16 cellular contexts compared by ENCODE assay signal in genomic region chr16:983044-984030, GRCh38. TPM values are rescaled to one million over a fixed set of nuclear protein-coding genes. Genes with fewer than 3 reads are reported as not detected.
A peak's percentile ranks its signal among the peaks of the same experiment; 100 is the strongest.
DNase-seq lines count a peak whose midpoint lies in the region; ATAC-seq, FAIRE-seq and TF ChIP-seq lines count a peak whose summit lies in the region.
"Had no signal": no experiment of that assay in that cellular context is flagged by ENCODE, and none has a peak within 500 bp of the region (broad histone marks: within the 10 kb centered on the region; RNA-seq: fewer than 3 reads in every experiment).

No MANE protein-coding gene starts in this region.

- H3K27ac Mint-ChIP-seq in MCF 10A (ENCODE audit: low read depth, unreplicated experiment) = no peak overlapping the region
- H3K27ac Mint-ChIP-seq in activated naive CD8-positive, alpha-beta T cell treated with anti-CD3 and anti-CD28 coated beads, Interleukin-2, amount 50 U/mL, for 24 hours = no peak overlapping the region
- H3K27ac Mint-ChIP-seq: T-helper 1 cell treated with Interleukin-12 subunit alpha and Interleukin-12 subunit beta and Interleukin-4 antibody, amounts not matched to agents 30 μg/mL and 1 μg/mL, for 36 hours had no signal

- BruUV-seq in MCF 10A (replicated peaks; lab: Mats Ljungman, UMichigan) = no TSS peak

- no peak overlapping the region for H3K27ac ChIP-seq in breast epithelium
- H3K27ac ChIP-seq: KMS-11, tibial artery had no signal

- DNase-seq in breast epithelium (ENCODE audit: low spot score in 2 of 2) (no peak), MCF 10A (ENCODE audit: unreplicated experiment) (no peak), midbrain (lab: John Stamatoyannopoulos, UW) (peak; percentile 84), superior temporal gyrus (ENCODE audit: extremely low spot score) (peak; percentile 73), D721Med (ENCODE audit: insufficient read length, low spot score) (no peak), NCI-H1930 (lab: John Stamatoyannopoulos, UW) (no peak)
- DNase-seq in activated naive CD8-positive, alpha-beta T cell treated with anti-CD3 and anti-CD28 coated beads, Interleukin-2, amount 50 U/mL, for 24 hours = no peak
- DNase-seq: kidney; NCI-H510A; stimulated activated CD4-positive, alpha-beta T cell treated with anti-CD3 and anti-CD28 coated beads, Interleukin-15, amount 100 ng/mL, for 24 hours; tibial artery had no signal

- no peaks in the 10 kb centered on the region for H3K9me3 ChIP-seq in breast epithelium
- H3K9me3 ChIP-seq: tibial artery had no signal

- H3K4me1 Mint-ChIP-seq in MCF 10A (ENCODE audit: insufficient read depth, unreplicated experiment) = no peaks in the 10 kb centered on the region
- peaks cover 12% of the 10 kb centered on the region for H3K4me1 Mint-ChIP-seq in activated naive CD8-positive, alpha-beta T cell treated with anti-CD3 and anti-CD28 coated beads, Interleukin-2, amount 50 U/mL, for 24 hours

- no peaks in the 10 kb centered on the region for H3K36me3 Mint-ChIP-seq in MCF 10A (ENCODE audit: insufficient read depth, unreplicated experiment)
- no peaks in the 10 kb centered on the region for H3K36me3 Mint-ChIP-seq in activated naive CD8-positive, alpha-beta T cell treated with anti-CD3 and anti-CD28 coated beads, Interleukin-2, amount 50 U/mL, for 24 hours (ENCODE audit: low read depth)

- peaks cover 4% of the 10 kb centered on the region for H3K27me3 Mint-ChIP-seq in MCF 10A (ENCODE audit: insufficient read depth, unreplicated experiment)
- peaks cover 10% of the 10 kb centered on the region for H3K27me3 Mint-ChIP-seq in activated naive CD8-positive, alpha-beta T cell treated with anti-CD3 and anti-CD28 coated beads, Interleukin-2, amount 50 U/mL, for 24 hours

- intact Hi-C loops in breast epithelium (cut with DNase I; ENCODE audit: low total_unique reads) (no loop called here), MCF 10A (cut with micrococcal nuclease) (no loop called here)

- ATAC-seq in activated naive CD8-positive, alpha-beta T cell treated with anti-CD3 and anti-CD28 coated beads, Interleukin-2, amount 50 U/mL, for 24 hours = no peak
- no peak for ATAC-seq in HG02981 (IDR thresholded peaks at IDR 0.05; ENCODE audit: unreplicated experiment)
- ATAC-seq: GM12878 had no signal

- H3K4me3 ChIP-seq in breast epithelium = peak overlapping the region; percentile 4 to 59 (median 11)
- H3K4me3 ChIP-seq: GM12878 had no signal

- H3K4me3 Mint-ChIP-seq in MCF 10A (ENCODE audit: unreplicated experiment) = no peak overlapping the region
- peak overlapping the region; percentile 26 for H3K4me3 Mint-ChIP-seq in activated naive CD8-positive, alpha-beta T cell treated with anti-CD3 and anti-CD28 coated beads, Interleukin-2, amount 50 U/mL, for 24 hours
- H3K4me3 Mint-ChIP-seq: T-helper 1 cell treated with Interleukin-12 subunit alpha and Interleukin-12 subunit beta and Interleukin-4 antibody, amounts not matched to agents 30 μg/mL and 1 μg/mL, for 36 hours had no signal

- CTCF ChIA-PET in MCF 10A (lab: Yijun Ruan, JAX) = no interaction called here

- H3K36me3 ChIP-seq in breast epithelium = no peaks in the 10 kb centered on the region

- FAIRE-seq in D721Med (lab: Jason Lieb, UNC) = no peak
- FAIRE-seq: GM12878, kidney had no signal

- H3K4me1 ChIP-seq in breast epithelium = peaks cover 7 to 11% of the 10 kb centered on the region in 2 donors

- no peak for TF ChIP-seq POLR2A in breast epithelium (IDR thresholded peaks at IDR 0.05)

- POLR2A ChIA-PET in MCF 10A (lab: Yijun Ruan, JAX) = no interaction called here

- H3K27me3 ChIP-seq in breast epithelium = peaks cover 2 to 23% of the 10 kb centered on the region in 2 donors

- TF ChIP-seq CTCF in breast epithelium (IDR thresholded peaks at IDR 0.05) (no peak), MCF 10A (IDR thresholded peaks at IDR 0.05; ENCODE audit: unreplicated experiment) (no peak), D721Med (IDR thresholded peaks at IDR 0.05; ENCODE audit: insufficient read depth, missing control alignments) (no peak)

- H3K9me3 Mint-ChIP-seq in MCF 10A (ENCODE audit: unreplicated experiment) = no peaks in the 10 kb centered on the region
- H3K9me3 Mint-ChIP-seq in activated naive CD8-positive, alpha-beta T cell treated with anti-CD3 and anti-CD28 coated beads, Interleukin-2, amount 50 U/mL, for 24 hours = no peaks in the 10 kb centered on the region
- H3K9me3 Mint-ChIP-seq: T-helper 1 cell treated with Interleukin-12 subunit alpha and Interleukin-12 subunit beta and Interleukin-4 antibody, amounts not matched to agents 30 μg/mL and 1 μg/mL, for 36 hours had no signal

RNA-seq across cellular contexts. Expression of gene SOX8, which starts 1.8 kb away (rescaled TPM):
- total RNA-seq in breast epithelium = 1 to 10 TPM in 2 of 3 donors, under 1 TPM in 1; 0.32 to 6.6 (median 1.3) TPM
- total RNA-seq in MCF 10A (2022) = not detected in 2 replicates
- total RNA-seq: epithelial cell of proximal tubule, GM12878 had no signal

RNA-seq across cellular contexts. Expression of gene LMF1, which starts 12.6 kb away (rescaled TPM):
- total RNA-seq in breast epithelium (10 to 100 TPM; 14.1 to 26.4 (median 21.4) TPM), MCF 10A (2022) (9.9 and 11.2 TPM in 2 replicates)

Comparison
In these comparisons a context has a peak if more than half of its experiments do, and no peak if none do; other contexts are left out.
1. DNase-seq: peak in midbrain (single experiment) and superior temporal gyrus (single experiment); none in breast epithelium (0 of 2), MCF 10A (single experiment), activated naive CD8-positive, alpha-beta T cell treated with anti-CD3 and anti-CD28 coated beads, Interleukin-2, amount 50 U/mL, for 24 hours (single experiment), D721Med (single experiment) and NCI-H1930 (0 of 2).